Comparison of ENCODE assay signal across 29 cellular contexts in genomic region chr1:203878422-203878821, GRCh38.
"Had no signal": no experiment of that assay in that cellular context is flagged by ENCODE, and none has a peak within 500 bp of the region (broad histone marks: within the 10 kb centered on the region; RNA-seq: fewer than 3 reads in every experiment).

No MANE protein-coding gene starts in this region.

- H3K36me3 ChIP-seq: adrenal gland, brain microvascular endothelial cell, breast epithelium, cardiac muscle cell had no signal

- H3K9me3 ChIP-seq: adrenal gland, ascending aorta, body of pancreas, breast epithelium had no signal

- H3K4me3 ChIP-seq: adrenal gland, ascending aorta, body of pancreas, breast epithelium, cardiac muscle cell had no signal

- DNase-seq: activated effector memory CD4-positive, alpha-beta T cell treated with anti-CD3 and anti-CD28 coated beads, Interleukin-2, amount 50 U/mL, for 16 hours; activated effector memory CD4-positive, alpha-beta T cell treated with Interleukin-2 at 50 U/mL for 16 hours; activated gamma-delta T cell; activated gamma-delta T cell treated with Interleukin-2 at 50 U/mL for 16 hours; activated naive CD4-positive, alpha-beta T cell; activated naive CD4-positive, alpha-beta T cell treated with anti-CD3 and anti-CD28 coated beads for 36 hours; activated naive CD4-positive, alpha-beta T cell treated with anti-CD3 and anti-CD28 coated beads, Interleukin-2, amount 10 ng/mL, durations not matched to agents 7 days and 5 days; activated naive CD4-positive, alpha-beta T cell treated with anti-CD3 and anti-CD28 coated beads, Interleukin-2, amount 50 U/mL, for 16 hours; activated naive CD4-positive, alpha-beta T cell treated with Interleukin-2 at 50 U/mL for 16 hours; activated naive CD8-positive, alpha-beta T cell treated with anti-CD3 and anti-CD28 coated beads for 36 hours; activated naive CD8-positive, alpha-beta T cell treated with anti-CD3 and anti-CD28 coated beads, Interleukin-2, amount 10 ng/mL, durations not matched to agents 7 days and 5 days; activated naive CD8-positive, alpha-beta T cell treated with anti-CD3 and anti-CD28 coated beads, Interleukin-2, amount 50 U/mL, for 24 hours; activated T-cell treated with anti-CD3 and anti-CD28 coated beads, Interleukin-2, amount 50 U/mL, for 24 hours; activated T-cell treated with anti-CD3 and anti-CD28 coated beads, Interleukin-2, amount 50 U/mL, for 4 hours; activated T-cell treated with anti-CD3 and anti-CD28 coated beads, Interleukin-2, amount 50 U/mL, for 48 hours; activated T-cell treated with anti-CD3 and anti-CD28 coated beads, Interleukin-2, amount 50 U/mL, for 72 hours; adrenal gland; amniotic stem cell; amygdala; anterior cingulate cortex; aorta; body of pancreas; brain microvascular endothelial cell; caudate nucleus; central memory CD4-positive, alpha-beta T cell; cerebellar nuclear complex had no signal

- H3K27ac ChIP-seq: adrenal gland, ascending aorta, body of pancreas, brain microvascular endothelial cell, breast epithelium had no signal

- H3K4me1 ChIP-seq: adrenal gland, ascending aorta, body of pancreas, breast epithelium had no signal
